16 cellular contexts compared by ENCODE assay signal in the genomic region with DNA sequence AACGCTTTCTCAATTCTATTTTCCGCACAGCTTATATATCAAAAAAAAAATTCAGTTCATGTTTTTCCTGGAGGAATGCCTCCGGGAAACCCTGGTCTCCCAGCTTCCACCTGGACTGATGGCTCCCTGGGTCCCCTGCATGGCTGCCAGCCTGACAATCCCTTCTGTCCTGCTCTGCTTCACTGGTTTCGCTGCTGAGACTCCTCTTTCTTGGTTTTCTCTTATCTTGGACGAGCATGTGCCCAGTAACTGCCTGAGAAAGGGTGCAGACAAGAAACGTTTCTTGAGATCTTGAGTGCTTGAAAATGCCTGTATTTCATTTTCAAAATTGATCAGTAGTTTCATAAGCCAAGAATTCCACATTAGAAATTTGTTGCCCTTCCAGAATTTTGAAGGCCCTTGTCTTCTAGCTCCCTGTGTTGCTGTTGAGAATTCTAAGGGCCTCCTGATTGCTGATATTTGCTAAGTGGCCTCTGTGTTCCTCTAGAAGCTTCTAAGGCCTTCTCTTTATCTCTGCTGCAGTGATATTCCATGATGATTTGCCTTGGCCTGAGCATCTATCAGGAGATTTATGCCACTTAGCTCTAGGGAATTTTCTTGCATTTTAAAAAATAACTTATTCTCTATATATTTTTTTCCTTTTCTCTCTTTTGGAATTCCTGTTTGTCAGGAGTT.
"Had no signal": no experiment of that assay in that cellular context is flagged by ENCODE, and none has a peak within 500 bp of the region (broad histone marks: within the 10 kb centered on the region; RNA-seq: fewer than 3 reads in every experiment).

No MANE protein-coding gene starts in this region.

- FAIRE-seq: kidney, TTC549 had no signal

- H3K79me2 ChIP-seq: parathyroid adenoma had no signal

- H3K9ac ChIP-seq: parathyroid adenoma had no signal

- ATAC-seq: activated CD4-positive, CD25-positive, alpha-beta regulatory T cell treated with anti-CD3 and anti-CD28 coated beads, Interleukin-2, amount 50 U/mL, for 24 hours; activated T-cell treated with anti-CD3 and anti-CD28 coated beads, Interleukin-2, amount 50 U/mL, for 4 hours; T-helper 17 cell had no signal

- DNase-seq: activated CD4-positive, alpha-beta memory T cell treated with anti-CD3 and anti-CD28 coated beads for 36 hours; activated effector memory CD4-positive, alpha-beta T cell treated with anti-CD3 and anti-CD28 coated beads, Interleukin-2, amount 50 U/mL, for 16 hours; activated T-cell treated with anti-CD3 and anti-CD28 coated beads, Interleukin-2, amount 50 U/mL, for 4 hours; amygdala; cerebellar nuclear complex; foreskin melanocyte; kidney; retina; stimulated activated CD4-positive, alpha-beta T cell treated with anti-CD3 and anti-CD28 coated beads, Interleukin-4, amount 100 ng/mL, for 4 hours; stomach; T-helper 17 cell had no signal

- H3K36me3 Mint-ChIP-seq: activated CD4-positive, alpha-beta memory T cell treated with anti-CD3 and anti-CD28 coated beads for 36 hours; activated naive CD8-positive, alpha-beta T cell; brain had no signal

- H3K4me3 Mint-ChIP-seq: activated CD4-positive, alpha-beta memory T cell treated with anti-CD3 and anti-CD28 coated beads for 36 hours; activated naive CD8-positive, alpha-beta T cell; activated T-cell treated with anti-CD3 and anti-CD28 coated beads, Interleukin-2, amount 50 U/mL, for 4 hours; brain; T-helper 17 cell had no signal

- H3K4me1 ChIP-seq: parathyroid adenoma had no signal

- H3K9me3 ChIP-seq: stomach had no signal

- H3K27ac Mint-ChIP-seq: activated CD4-positive, alpha-beta memory T cell treated with anti-CD3 and anti-CD28 coated beads for 36 hours; activated naive CD8-positive, alpha-beta T cell; T-helper 17 cell had no signal

- H3K9me3 Mint-ChIP-seq: activated CD4-positive, alpha-beta memory T cell treated with anti-CD3 and anti-CD28 coated beads for 36 hours; activated T-cell treated with anti-CD3 and anti-CD28 coated beads, Interleukin-2, amount 50 U/mL, for 4 hours had no signal

- H3K36me3 ChIP-seq: stomach had no signal

- H3K27me3 Mint-ChIP-seq: activated naive CD8-positive, alpha-beta T cell; brain had no signal

- H3K27me3 ChIP-seq: stomach had no signal

- H3K4me3 ChIP-seq: stomach had no signal

- H2AFZ ChIP-seq: parathyroid adenoma had no signal

- H3K27ac ChIP-seq: parathyroid adenoma had no signal
